ENCODE assay signal across 10 cellular contexts in the genomic region with DNA sequence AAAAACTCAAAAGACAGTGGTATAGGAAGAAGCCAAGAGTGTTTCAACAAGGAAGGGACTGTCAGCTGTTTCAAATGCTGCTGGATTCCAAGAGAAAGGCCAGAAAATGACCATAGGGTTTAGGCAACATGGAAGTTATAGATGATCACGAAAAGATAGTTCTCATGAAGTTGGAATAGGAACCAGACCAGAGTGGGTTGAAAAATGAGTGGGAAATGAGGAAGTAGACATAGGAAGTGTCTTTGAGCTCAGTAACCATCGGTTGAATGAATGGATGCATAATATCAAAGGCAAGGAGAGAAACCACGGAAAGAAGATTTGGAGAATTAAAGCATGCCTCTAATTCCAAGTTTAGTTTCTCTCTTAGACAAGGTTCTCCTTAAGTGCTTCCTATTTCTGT.
DNase-seq lines count a peak whose midpoint lies in the region; ATAC-seq, FAIRE-seq and TF ChIP-seq lines count a peak whose summit lies in the region.
"Had no signal": no experiment of that assay in that cellular context is flagged by ENCODE, and none has a peak within 500 bp of the region (broad histone marks: within the 10 kb centered on the region; RNA-seq: fewer than 3 reads in every experiment).

No MANE protein-coding gene starts in this region.

- H3K4me1 ChIP-seq in BLaER1, result peaks cover 41% of the 10 kb centered on the region
- H3K4me1 ChIP-seq in RWPE2 (ENCODE audit: insufficient read depth, poor library complexity, severe bottlenecking), result peaks cover 7% of the 10 kb centered on the region

- H3K4me2 ChIP-seq in BLaER1, result peak overlapping the region; percentile 97

- peaks cover 39% of the 10 kb centered on the region for H3K36me3 ChIP-seq in BLaER1
- H3K36me3 ChIP-seq in RWPE2 (ENCODE audit: low read depth), result peaks cover 8% of the 10 kb centered on the region

- no peak for TF ChIP-seq CTCF in RWPE2 (IDR thresholded peaks at IDR 0.05; ENCODE audit: poor library complexity, severe bottlenecking)
- TF ChIP-seq CTCF in fibroblast of mammary gland (conservative IDR thresholded peaks at IDR 0.05; ENCODE audit: control insufficient read depth, insufficient read depth, low read depth, low read length), result no peak

- DNase-seq in GM18507 (ENCODE audit: extremely low spot score, insufficient read length, low read depth), result no peak
- no peak for DNase-seq in RWPE2 (ENCODE audit: low spot score)
- DNase-seq in fibroblast of mammary gland (ENCODE audit: low read depth), result no peak
- no peak for DNase-seq in foreskin melanocyte
- DNase-seq: activated CD8-positive, alpha-beta memory T cell treated with anti-CD3 and anti-CD28 coated beads, Interleukin-2, amount 50 U/mL, for 4 hours had no signal

- peak; percentile 9 for FAIRE-seq in GM18507 (lab: Jason Lieb, UNC)
- FAIRE-seq: G401.6 had no signal

- H3K9ac ChIP-seq in BLaER1, result peak overlapping the region; percentile 89; the same call in 1 of the 2 replicates

- H3K9me3 ChIP-seq in BLaER1, result no peaks in the 10 kb centered on the region
- no peaks in the 10 kb centered on the region for H3K9me3 ChIP-seq in RWPE2 (ENCODE audit: severe bottlenecking)

- H3K27ac ChIP-seq in BLaER1 (peak overlapping the region; percentile 76), RWPE2 (ENCODE audit: poor library complexity, severe bottlenecking) (peak overlapping the region; percentile 61)

- no peaks in the 10 kb centered on the region for H3K27me3 ChIP-seq in BLaER1
- no peaks in the 10 kb centered on the region for H3K27me3 ChIP-seq in RWPE2 (ENCODE audit: insufficient read depth, poor library complexity, severe bottlenecking)

- H4K20me1 ChIP-seq in BLaER1, result peaks cover 30% of the 10 kb centered on the region

- no peak for ATAC-seq in RWPE2 (ENCODE audit: low read depth)
- no peak for ATAC-seq in HG03460 (IDR thresholded peaks at IDR 0.05; ENCODE audit: unreplicated experiment)
- no peak for ATAC-seq in HG03175 (IDR thresholded peaks at IDR 0.05; ENCODE audit: unreplicated experiment)
- no peak for ATAC-seq in HG03342 (IDR thresholded peaks at IDR 0.05; ENCODE audit: unreplicated experiment)

- H3K4me3 ChIP-seq in BLaER1 (peak overlapping the region; percentile 68), RWPE2 (ENCODE audit: severe bottlenecking) (no peak overlapping the region), fibroblast of mammary gland (ENCODE audit: control insufficient read depth, low read depth, low read length) (peak overlapping the region; percentile 80)
